ENCODE assay signal across 20 cellular contexts in genomic region chr2:206511283-206511682, GRCh38.
"Had no signal": no experiment of that assay in that cellular context is flagged by ENCODE, and none has a peak within 500 bp of the region (broad histone marks: within the 10 kb centered on the region; RNA-seq: fewer than 3 reads in every experiment).

No MANE protein-coding gene starts in this region.

- H3K4me1 ChIP-seq: pancreas, thyroid gland, upper lobe of left lung, uterus had no signal

- H3K9ac ChIP-seq: neural progenitor cell had no signal

- DNase-seq: effector memory CD4-positive, alpha-beta T cell; gastrocnemius medialis; heart right ventricle; hypothalamus; islet precursor cell; mammary epithelial cell; occipital lobe; pancreas; right cardiac atrium; small intestine; stimulated activated CD4-positive, alpha-beta T cell treated with anti-CD3 and anti-CD28 coated beads, Interleukin-12 subunit alpha, Interleukin-12 subunit beta, amount 100 ng/mL, for 4 hours; stimulated activated naive CD4-positive, alpha-beta T cell; thyroid gland; upper lobe of left lung; uterus had no signal

- H3K9me3 ChIP-seq: gastrocnemius medialis, heart right ventricle, pancreas, thyroid gland, upper lobe of left lung, uterus had no signal

- FAIRE-seq: endometrium, pancreas had no signal

- H3K4me3 ChIP-seq: gastrocnemius medialis, heart right ventricle, neural progenitor cell, pancreas, thyroid gland, upper lobe of left lung, uterus had no signal

- ATAC-seq: esophagus mucosa; gastrocnemius medialis; heart right ventricle; left lobe of liver; natural killer cell treated with Interleukin-12 subunit alpha and Interleukin-12 subunit beta and Interleukin-15 and Interleukin-18, amount 100 ng/mL, for 72 hours; pancreas; right cardiac atrium had no signal

- H3K36me3 ChIP-seq: gastrocnemius medialis, heart right ventricle, neural progenitor cell, pancreas, thyroid gland, upper lobe of left lung, uterus had no signal

- H3K27me3 ChIP-seq: gastrocnemius medialis, heart right ventricle, neural progenitor cell, pancreas, thyroid gland, upper lobe of left lung, uterus had no signal

- H2AFZ ChIP-seq: neural progenitor cell had no signal

- H3K4me2 ChIP-seq: neural progenitor cell had no signal
